ENCODE assay signal across 16 cellular contexts in genomic region chr12:123483602-123484273, GRCh38. TPM values are rescaled to one million over a fixed set of nuclear protein-coding genes. Genes with fewer than 3 reads are reported as not detected.
DNase-seq lines count a peak whose midpoint lies in the region; ATAC-seq, FAIRE-seq and TF ChIP-seq lines count a peak whose summit lies in the region.
"Had no signal": no experiment of that assay in that cellular context is flagged by ENCODE, and none has a peak within 500 bp of the region (broad histone marks: within the 10 kb centered on the region; RNA-seq: fewer than 3 reads in every experiment).

No MANE protein-coding gene starts in this region.

- no peaks in the 10 kb centered on the region for H3K9me3 Mint-ChIP-seq in activated T-cell treated with anti-CD3 and anti-CD28 coated beads, Interleukin-2, amount 50 U/mL, for 72 hours
- no peaks in the 10 kb centered on the region for H3K9me3 Mint-ChIP-seq in naive thymus-derived CD4-positive, alpha-beta T cell
- H3K9me3 Mint-ChIP-seq: activated naive CD4-positive, alpha-beta T cell treated with anti-CD3 and anti-CD28 coated beads, Interleukin-2, amount 50 U/mL, for 24 hours had no signal

- POLR2A ChIA-PET in naive thymus-derived CD4-positive, alpha-beta T cell (lab: Charles Lee): interaction anchor here (0.6 to 1.8 kb wide), 7 partner anchors 8 to 251 kb away, joined by 3 to 15 read pairs (median 5); partner anchors contain the start of genes MPHOSPH9 and SNRNP35

- ATAC-seq in activated T-cell treated with anti-CD3 and anti-CD28 coated beads, Interleukin-2, amount 50 U/mL, for 72 hours (replicated peaks in 1 of 2): peak; percentile 17 to 35
- ATAC-seq in naive thymus-derived CD4-positive, alpha-beta T cell: no peak
- no peak for ATAC-seq in HG03432 (IDR thresholded peaks at IDR 0.05; ENCODE audit: unreplicated experiment)
- ATAC-seq: left cardiac atrium had no signal

- H3K36me3 Mint-ChIP-seq in activated T-cell treated with anti-CD3 and anti-CD28 coated beads, Interleukin-2, amount 50 U/mL, for 72 hours (ENCODE audit: insufficient read depth in 2 of 2): no peaks in the 10 kb centered on the region
- H3K36me3 Mint-ChIP-seq in naive thymus-derived CD4-positive, alpha-beta T cell: no peaks in the 10 kb centered on the region
- H3K36me3 Mint-ChIP-seq: activated naive CD4-positive, alpha-beta T cell treated with anti-CD3 and anti-CD28 coated beads, Interleukin-2, amount 50 U/mL, for 24 hours had no signal

- no peak for TF ChIP-seq CTCF in GM12865 (IDR thresholded peaks at IDR 0.05; ENCODE audit: insufficient read depth, low read depth, low read length, missing control alignments)
- no peak for TF ChIP-seq CTCF in kidney (IDR thresholded peaks at IDR 0.05; ENCODE audit: borderline replicate concordance, extremely low read depth, insufficient read depth)

- CTCF ChIA-PET in naive thymus-derived CD4-positive, alpha-beta T cell (lab: Charles Lee): interaction anchor here (0.6 kb wide), 1 partner anchor 96 kb away, joined by 3 read pairs; no protein-coding TSS in a partner anchor

- FAIRE-seq in kidney (lab: Jason Lieb, UNC): no peak
- FAIRE-seq in GM12892 (lab: Jason Lieb, UNC): no peak

- H3K4me1 Mint-ChIP-seq in activated T-cell treated with anti-CD3 and anti-CD28 coated beads, Interleukin-2, amount 50 U/mL, for 72 hours (ENCODE audit: low read depth): peaks cover 35% of the 10 kb centered on the region
- peaks cover 19 to 54% (median 46%) of the 10 kb centered on the region in 7 donors for H3K4me1 Mint-ChIP-seq in naive thymus-derived CD4-positive, alpha-beta T cell

- H3K4me1 ChIP-seq in BLaER1 (peaks cover 18% of the 10 kb centered on the region), kidney (ENCODE audit: control insufficient read depth in 1 of 2, insufficient read depth in 1 of 2, low read depth in 1 of 2, low read length in 2 of 2) (peaks cover 0 to 9% of the 10 kb centered on the region in 2 donors)
- peaks cover 6 to 20% of the 10 kb centered on the region in 2 donors for H3K4me1 ChIP-seq in naive thymus-derived CD4-positive, alpha-beta T cell (ENCODE audit: control insufficient read depth in 2 of 2, insufficient read depth in 2 of 2, low read length in 2 of 2)

- H3K9ac ChIP-seq in BLaER1 (no peak overlapping the region), kidney (ENCODE audit: low read length in 2 of 2) (no peak overlapping the region)

- no peak overlapping the region for H3K27ac ChIP-seq in BLaER1
- H3K27ac ChIP-seq in naive thymus-derived CD4-positive, alpha-beta T cell (ENCODE audit: low read depth, low read length): no peak overlapping the region
- H3K27ac ChIP-seq in kidney (ENCODE audit: low read depth in 2 of 2, low read length in 2 of 2): no peak overlapping the region
- H3K27ac ChIP-seq: C4-2B, PC-9 had no signal

- no peaks in the 10 kb centered on the region for H3K27me3 Mint-ChIP-seq in activated T-cell treated with anti-CD3 and anti-CD28 coated beads, Interleukin-2, amount 50 U/mL, for 72 hours (ENCODE audit: low read depth)
- H3K27me3 Mint-ChIP-seq in naive thymus-derived CD4-positive, alpha-beta T cell: no peaks in the 10 kb centered on the region
- H3K27me3 Mint-ChIP-seq: activated naive CD4-positive, alpha-beta T cell treated with anti-CD3 and anti-CD28 coated beads, Interleukin-2, amount 50 U/mL, for 24 hours; progenitor cell of endocrine pancreas had no signal

- H3K27ac Mint-ChIP-seq in activated T-cell treated with anti-CD3 and anti-CD28 coated beads, Interleukin-2, amount 50 U/mL, for 72 hours: no peak overlapping the region
- H3K27ac Mint-ChIP-seq in naive thymus-derived CD4-positive, alpha-beta T cell: peak overlapping the region in 8 of 9 donors; percentile 62 to 85 (median 80)
- H3K27ac Mint-ChIP-seq: activated naive CD4-positive, alpha-beta T cell treated with anti-CD3 and anti-CD28 coated beads, Interleukin-2, amount 50 U/mL, for 24 hours; progenitor cell of endocrine pancreas had no signal

- TF ChIP-seq POLR2A in GM12892 (IDR thresholded peaks at IDR 0.05; ENCODE audit: low read depth, low read length): no peak

- H3K9me3 ChIP-seq in BLaER1 (no peaks in the 10 kb centered on the region), kidney (ENCODE audit: control insufficient read depth in 1 of 2, low read length in 2 of 2) (no peaks in the 10 kb centered on the region)
- no peaks in the 10 kb centered on the region for H3K9me3 ChIP-seq in naive thymus-derived CD4-positive, alpha-beta T cell (ENCODE audit: control insufficient read depth in 2 of 3, low read length in 3 of 3)

- DNase-seq in GM12865 (ENCODE audit: low read depth): peak; percentile 16
- no peak for DNase-seq in activated T-cell treated with anti-CD3 and anti-CD28 coated beads, Interleukin-2, amount 50 U/mL, for 72 hours
- peak in 2 of 9 donors; percentile 6 to 13 for DNase-seq in naive thymus-derived CD4-positive, alpha-beta T cell
- no peak for DNase-seq in kidney
- DNase-seq in HuH-7 (ENCODE audit: low spot score): no peak
- no peak for DNase-seq in GM12892 (ENCODE audit: insufficient read length)
- DNase-seq: head of caudate nucleus, KG1, left cardiac atrium, NCI-H146, PC-9 had no signal

- H3K27me3 ChIP-seq in BLaER1: peaks cover 3% of the 10 kb centered on the region; the same call in 1 of the 2 replicates
- H3K27me3 ChIP-seq in naive thymus-derived CD4-positive, alpha-beta T cell (ENCODE audit: control insufficient read depth in 2 of 2, insufficient read depth in 2 of 2, low read length in 2 of 2): no peaks in the 10 kb centered on the region

- H3K4me3 ChIP-seq in BLaER1 (no peak overlapping the region), GM12865 (ENCODE audit: low read depth, low read length) (no peak overlapping the region), kidney (ENCODE audit: low read length in 2 of 2) (no peak overlapping the region)
- H3K4me3 ChIP-seq in naive thymus-derived CD4-positive, alpha-beta T cell (ENCODE audit: low read length): no peak overlapping the region
- H3K4me3 ChIP-seq: PC-9 had no signal

- H3K4me3 Mint-ChIP-seq in activated T-cell treated with anti-CD3 and anti-CD28 coated beads, Interleukin-2, amount 50 U/mL, for 72 hours: peak overlapping the region in 1 of 2 donors; percentile 12
- peak overlapping the region in 9 of 10 donors; percentile 47 to 76 (median 67) for H3K4me3 Mint-ChIP-seq in naive thymus-derived CD4-positive, alpha-beta T cell

- H3K36me3 ChIP-seq in BLaER1 (peaks cover 6% of the 10 kb centered on the region; the same call in 1 of the 2 replicates), kidney (ENCODE audit: control insufficient read depth in 1 of 2, insufficient read depth in 2 of 2, low read length in 2 of 2) (no peaks in the 10 kb centered on the region)
- no peaks in the 10 kb centered on the region for H3K36me3 ChIP-seq in naive thymus-derived CD4-positive, alpha-beta T cell (ENCODE audit: control insufficient read depth in 2 of 3, insufficient read depth in 3 of 3, low read length in 3 of 3)

- H3K4me2 ChIP-seq in BLaER1: peak overlapping the region; percentile 76
- H3K4me2 ChIP-seq: PC-9 had no signal

- 0 out of 2 replicates have a peak, but pooled peaks cover 8% of the 10 kb centered on the region for H4K20me1 ChIP-seq in BLaER1

- intact Hi-C loops in naive thymus-derived CD4-positive, alpha-beta T cell (cut with micrococcal nuclease): no loop called here
- intact Hi-C loops in kidney (cut with DNase I): no loop called here

RNA-seq across cellular contexts. Expression of gene SNRNP35, which starts 25.8 kb away (rescaled TPM):
- 10 to 100 TPM; 38.2 to 42.3 TPM for total RNA-seq in activated T-cell treated with anti-CD3 and anti-CD28 coated beads, Interleukin-2, amount 50 U/mL, for 72 hours
- total RNA-seq in naive thymus-derived CD4-positive, alpha-beta T cell: 10 to 100 TPM; 30.2 to 53.4 (median 35.8) TPM
- 10 to 100 TPM; 24.2 to 35.1 TPM for polyA plus RNA-seq in naive thymus-derived CD4-positive, alpha-beta T cell
- 23.6 TPM for total RNA-seq in kidney
- 51.2 TPM for polyA plus RNA-seq in kidney (ENCODE audit: insufficient read depth, low read depth, low replicate concordance)
- 27.1 TPM for polyA plus RNA-seq in GM12892 (2012; ENCODE audit: missing spikeins)

RNA-seq across cellular contexts. Expression of gene RILPL2, which starts 47.3 kb away (rescaled TPM):
- total RNA-seq in activated T-cell treated with anti-CD3 and anti-CD28 coated beads, Interleukin-2, amount 50 U/mL, for 72 hours: 10 to 100 TPM; 13.6 to 13.9 TPM
- 10 to 100 TPM in 1 of 5 experiments, 1 to 10 TPM in 4; 4.3 to 12.8 (median 5.6) TPM for total RNA-seq in naive thymus-derived CD4-positive, alpha-beta T cell
- 1 to 10 TPM; 5.5 to 5.6 TPM for polyA plus RNA-seq in naive thymus-derived CD4-positive, alpha-beta T cell
- 8.0 TPM for total RNA-seq in kidney
- 11.1 TPM for polyA plus RNA-seq in kidney (ENCODE audit: insufficient read depth, low read depth, low replicate concordance)
- polyA plus RNA-seq in GM12892 (2012; ENCODE audit: missing spikeins): 13.6 TPM

RNA-seq across cellular contexts. Expression of gene RILPL1, which starts 49.8 kb away (rescaled TPM):
- total RNA-seq in activated T-cell treated with anti-CD3 and anti-CD28 coated beads, Interleukin-2, amount 50 U/mL, for 72 hours: 1 to 10 TPM; 5.4 TPM
- total RNA-seq in naive thymus-derived CD4-positive, alpha-beta T cell: 1 to 10 TPM; 1.5 to 9.2 (median 3.9) TPM
- under 1 TPM in 1 of 2 donors, not detected in 1; 0.29 TPM for polyA plus RNA-seq in naive thymus-derived CD4-positive, alpha-beta T cell
- 14.1 TPM for total RNA-seq in kidney
- 19.0 TPM for polyA plus RNA-seq in kidney (ENCODE audit: insufficient read depth, low read depth, low replicate concordance)
- polyA plus RNA-seq in GM12892 (2012; ENCODE audit: missing spikeins): 1.3 TPM

Comparison
In these comparisons a context has a peak if more than half of its experiments do, and no peak if none do; other contexts are left out.
1. ATAC-seq: peak in activated T-cell treated with anti-CD3 and anti-CD28 coated beads, Interleukin-2, amount 50 U/mL, for 72 hours (2 of 2); none in naive thymus-derived CD4-positive, alpha-beta T cell (single experiment) and HG03432 (single experiment).